In the genomic region with DNA sequence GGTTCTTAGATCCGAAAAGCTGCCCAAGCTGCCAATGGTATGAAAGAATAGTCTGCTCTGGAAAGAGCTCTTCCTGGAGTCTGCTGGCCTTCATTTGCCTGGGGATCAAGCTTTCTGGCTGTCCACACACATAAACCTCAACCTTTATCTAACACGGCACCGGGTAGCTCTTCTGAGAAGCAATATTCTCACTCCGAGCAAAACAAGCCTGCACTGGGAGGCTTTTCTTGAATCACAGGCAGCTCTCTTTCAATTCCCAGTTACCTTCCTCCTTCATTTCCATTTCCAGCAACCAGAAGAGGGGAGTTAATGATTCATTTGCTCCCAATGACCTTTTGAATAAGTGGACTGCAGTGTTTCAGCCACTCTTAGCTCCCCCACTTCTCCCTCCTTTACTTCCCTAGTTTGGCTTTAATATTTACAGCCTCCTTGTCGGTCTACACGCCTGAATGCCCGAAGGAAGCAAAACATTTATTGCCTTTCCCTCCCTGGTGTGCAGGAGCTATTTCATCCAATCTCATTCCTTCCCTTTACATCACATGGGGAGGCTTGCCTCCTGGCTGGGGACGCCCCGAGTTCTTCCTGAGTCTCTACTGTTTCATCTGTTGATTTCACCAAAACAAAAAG, we compare ENCODE assay signal across 17 cellular contexts.
DNase-seq lines count a peak whose midpoint lies in the region; ATAC-seq, FAIRE-seq and TF ChIP-seq lines count a peak whose summit lies in the region.
"Had no signal": no experiment of that assay in that cellular context is flagged by ENCODE, and none has a peak within 500 bp of the region (broad histone marks: within the 10 kb centered on the region; RNA-seq: fewer than 3 reads in every experiment).

No MANE protein-coding gene starts in this region.

- CTCF ChIA-PET in HepG2 (lab: Yijun Ruan, JAX; ENCODE audit: low intra/inter-chr PET ratio, low total read pairs) = no interaction called here

- peak overlapping the region; percentile 91 for H3K4me2 ChIP-seq in HepG2 (ENCODE audit: low read depth, low read length)

- peak overlapping the region; percentile 32 to 53 for H3K9ac ChIP-seq in duodenal mucosa (ENCODE audit: low read depth in 1 of 2, low read length in 2 of 2)
- H3K9ac ChIP-seq in HepG2 (ENCODE audit: insufficient read depth, low read depth, low read length) = peak overlapping the region; percentile 67
- H3K9ac ChIP-seq: parathyroid adenoma had no signal

- no peaks in the 10 kb centered on the region for H3K36me3 ChIP-seq in duodenal mucosa (ENCODE audit: control insufficient read depth in 1 of 2, insufficient read depth in 2 of 2, low read length in 2 of 2)
- no peaks in the 10 kb centered on the region; a peak in 2 of 5 replicates for H3K36me3 ChIP-seq in HepG2 (replicated peaks in 1 of 2; ENCODE audit: control insufficient read depth in 1 of 2, insufficient read depth in 2 of 2, low read length in 2 of 2)
- H3K36me3 ChIP-seq in small intestine (ENCODE audit: control insufficient read depth in 2 of 2, insufficient read depth in 2 of 2, low read length in 2 of 2) = no peaks in the 10 kb centered on the region
- no peaks in the 10 kb centered on the region for H3K36me3 ChIP-seq in aorta (ENCODE audit: control insufficient read depth in 1 of 2, insufficient read depth in 2 of 2, low read length in 1 of 2)
- H3K36me3 ChIP-seq: heart right ventricle, MG63 had no signal

- WGBS in HepG2 (ENCODE audit: low lambda C conversion rate) = 4% methylated on average over 9 of the region's 9 CpGs
- 22 to 46% (median 43%) methylated on average over 9 of the region's 9 CpGs for WGBS in small intestine, 3 donors
- WGBS in aorta, 2 donors = 62 to 67% methylated on average over 9 of the region's 9 CpGs

- H3K27ac ChIP-seq in duodenal mucosa (ENCODE audit: low read depth, low read length) (peak overlapping the region; percentile 48), HepG2 (ENCODE audit: extremely low read length, insufficient read depth, low read length) (peak overlapping the region; percentile 84), small intestine (ENCODE audit: low read depth in 1 of 2, low read length in 1 of 2) (peak overlapping the region in 1 of 2 donors; percentile 65), aorta (ENCODE audit: low read depth in 1 of 2, low read length in 2 of 2) (no peak overlapping the region)
- H3K27ac ChIP-seq: heart right ventricle, parathyroid adenoma had no signal

- ATAC-seq in HepG2 = peak; percentile 84
- ATAC-seq in HG02973 (IDR thresholded peaks at IDR 0.05; ENCODE audit: unreplicated experiment) = no peak
- no peak for ATAC-seq in aorta (ENCODE audit: low FRiP score)
- ATAC-seq: heart right ventricle had no signal

- peak; percentile 47 to 49; a peak in 3 of 4 replicates for TF ChIP-seq POLR2A in HepG2 (IDR thresholded peaks at IDR 0.05; ENCODE audit: insufficient read depth in 1 of 2, low read depth in 2 of 2, low read length in 2 of 2)

- in situ Hi-C loops in HepG2 (cut with HindIII; ENCODE audit: extremely low pct_ligation_motif_present, low pct_unique_long_range_greater_than_20kb) = no loop called here

- BruUV-seq in HepG2 (replicated peaks; lab: Mats Ljungman, UMichigan) = no TSS peak

- peak; percentile 88 for DNase-seq in HT-29 (ENCODE audit: low spot score)
- DNase-seq in HepG2 (ENCODE audit: low spot score) = peak; percentile 74
- DNase-seq in small intestine = peak; percentile 83
- DNase-seq in NCI-H2171 (lab: John Stamatoyannopoulos, UW) = no peak
- DNase-seq in aorta = no peak
- no peak for DNase-seq in NCI-H2081 treated with DMSO at 0.1 percent for 48 hours (lab: John Stamatoyannopoulos, UW)
- DNase-seq: activated CD4-positive, alpha-beta T cell treated with anti-CD3 and anti-CD28 coated beads for 4 hours; activated T-cell treated with anti-CD3 and anti-CD28 coated beads, Interleukin-2, amount 50 U/mL, for 1 hour; anterior cingulate cortex; effector CD8-positive, alpha-beta T cell; heart right ventricle; MG63; T-helper 1 cell had no signal

- H2AFZ ChIP-seq in HepG2 (ENCODE audit: low read length) = peak overlapping the region; percentile 62
- H2AFZ ChIP-seq: parathyroid adenoma had no signal

- FAIRE-seq in HepG2 (lab: Jason Lieb, UNC) = peak; percentile 51
- FAIRE-seq in small intestine (lab: Jason Lieb, UNC) = peak; percentile 15
- FAIRE-seq: GM19239 had no signal

- H3K27me3 ChIP-seq in duodenal mucosa (ENCODE audit: control insufficient read depth in 1 of 2, insufficient read depth in 2 of 2, low read length in 2 of 2) (no peaks in the 10 kb centered on the region), HepG2 (ENCODE audit: control insufficient read depth in 1 of 2, insufficient read depth in 2 of 2, low read length in 2 of 2) (no peaks in the 10 kb centered on the region), small intestine (ENCODE audit: control insufficient read depth in 2 of 2, insufficient read depth in 2 of 2, low read length in 2 of 2) (no peaks in the 10 kb centered on the region), aorta (ENCODE audit: control insufficient read depth in 1 of 2, insufficient read depth in 2 of 2, low read length in 1 of 2) (no peaks in the 10 kb centered on the region)
- H3K27me3 ChIP-seq: heart right ventricle, MG63 had no signal

- H3K79me2 ChIP-seq in HepG2 (ENCODE audit: insufficient read depth, low read length) = peaks cover 54% of the 10 kb centered on the region
- H3K79me2 ChIP-seq: parathyroid adenoma had no signal

- no peaks in the 10 kb centered on the region; the same call in 1 of the 2 replicates for H4K20me1 ChIP-seq in HepG2 (ENCODE audit: insufficient read depth, low read length)

- TF ChIP-seq EP300 in HepG2 (IDR thresholded peaks at IDR 0.05; ENCODE audit: low read depth in 2 of 2, low read length in 2 of 2) (no peak), HepG2 (CRISPR knock-in tag; IDR thresholded peaks at IDR 0.05; ENCODE audit: borderline replicate concordance) (no peak)

- POLR2A ChIA-PET in HepG2 (lab: Yijun Ruan, JAX) = interaction anchor here (1.1 to 2.2 kb wide), 7 partner anchors 9 to 248 kb away, joined by 3 to 45 read pairs (median 6); partner anchors contain the start of genes ANKRA2 and UTP15

- H3K4me1 ChIP-seq in duodenal mucosa (ENCODE audit: control insufficient read depth in 1 of 2, insufficient read depth in 2 of 2, low read length in 2 of 2) (no peaks in the 10 kb centered on the region), HepG2 (ENCODE audit: insufficient read depth, low read length) (peaks cover 45% of the 10 kb centered on the region), small intestine (ENCODE audit: control insufficient read depth in 2 of 2, insufficient read depth in 1 of 2, low read depth in 1 of 2, low read length in 1 of 2) (no peaks in the 10 kb centered on the region), aorta (ENCODE audit: control insufficient read depth in 1 of 2, insufficient read depth in 2 of 2, low read length in 2 of 2) (peaks cover 3 to 9% of the 10 kb centered on the region in 2 donors)
- H3K4me1 ChIP-seq: heart right ventricle, parathyroid adenoma had no signal

- TF ChIP-seq RAD21 in HepG2 (CRISPR knock-in tag; IDR thresholded peaks at IDR 0.05) = 0 out of 2 replicates have a peak, but pooled peaks have one; percentile 8

- intact Hi-C loops in HepG2 (cut with micrococcal nuclease; ENCODE audit: unreplicated experiment) (no loop called here), aorta (cut with DNase I) (no loop called here)

- H3K4me3 ChIP-seq in duodenal mucosa (ENCODE audit: low read depth in 1 of 2, low read length in 2 of 2) (peak overlapping the region; percentile 72 to 78), HepG2 (replicated peaks in 1 of 3; ENCODE audit: insufficient read depth in 1 of 3, low read depth in 2 of 3, low read length in 3 of 3) (peak overlapping the region; percentile 65 to 78 (median 70)), small intestine (ENCODE audit: low read depth in 1 of 2, low read length in 2 of 2) (peak overlapping the region in 1 of 2 donors; percentile 38), aorta (ENCODE audit: low read length in 2 of 2) (no peak overlapping the region)
- H3K4me3 ChIP-seq: heart right ventricle, MG63 had no signal

- H3K9me3 ChIP-seq in duodenal mucosa (ENCODE audit: control insufficient read depth in 1 of 2, low read length in 2 of 2) = no peaks in the 10 kb centered on the region
- H3K9me3 ChIP-seq in HepG2 (ENCODE audit: low read length) = no peaks in the 10 kb centered on the region
- H3K9me3 ChIP-seq in small intestine (ENCODE audit: control insufficient read depth, low read depth) = no peaks in the 10 kb centered on the region
- H3K9me3 ChIP-seq in aorta (ENCODE audit: control insufficient read depth, low read length) = no peaks in the 10 kb centered on the region
- H3K9me3 ChIP-seq: heart right ventricle, MG63 had no signal

- TF ChIP-seq CTCF in HepG2 (CRISPR knock-in tag; IDR thresholded peaks at IDR 0.05) = no peak

TF ChIP-seq in HepG2, 621 proteins besides CTCF, POLR2A, EP300 and RAD21 (continues in another document):
- TF ChIP-seq ZNF33B (CRISPR knock-in tag; IDR thresholded peaks at IDR 0.05) = 0 out of 2 replicates have a peak, but pooled peaks have one; percentile 20
- peak; percentile 54 for TF ChIP-seq SALL1 (CRISPR knock-in tag; IDR thresholded peaks at IDR 0.05)
- TF ChIP-seq TFDP2 (CRISPR knock-in tag; IDR thresholded peaks at IDR 0.05) = 0 out of 2 replicates have a peak, but pooled peaks have one; percentile 35
- TF ChIP-seq, protein P1, sequence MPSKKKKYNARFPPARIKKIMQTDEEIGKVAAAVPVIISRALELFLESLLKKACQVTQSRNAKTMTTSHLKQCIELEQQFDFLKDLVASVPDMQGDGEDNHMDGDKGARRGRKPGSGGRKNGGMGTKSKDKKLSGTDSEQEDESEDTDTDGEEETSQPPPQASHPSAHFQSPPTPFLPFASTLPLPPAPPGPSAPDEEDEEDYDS (CRISPR knock-in tag; IDR thresholded peaks at IDR 0.05) = peak; percentile 72

Comparison
In these comparisons a context has a peak if more than half of its experiments do, and no peak if none do; other contexts are left out.
1. DNase-seq: peak in HT-29 (single experiment), HepG2 (single experiment) and small intestine (single experiment); none in NCI-H2171 (single experiment), aorta (0 of 2) and NCI-H2081 treated with DMSO at 0.1 percent for 48 hours (single experiment).
2. H3K27ac ChIP-seq: peak in duodenal mucosa (single experiment) and HepG2 (single experiment); none in aorta (0 of 2).
3. H3K4me3 ChIP-seq: peak in duodenal mucosa (2 of 2) and HepG2 (3 of 3); none in aorta (0 of 2).